1 cellular context compared by ENCODE assay signal in genomic region chr6:80639243-80639642, GRCh38.
TF ChIP-seq lines count a peak whose summit lies in the region.

No MANE protein-coding gene starts in this region.

TF ChIP-seq in A549, 52 proteins besides CTCF, POLR2A, EP300 and RAD21 (continued from another document):
- TF ChIP-seq, protein P1, sequence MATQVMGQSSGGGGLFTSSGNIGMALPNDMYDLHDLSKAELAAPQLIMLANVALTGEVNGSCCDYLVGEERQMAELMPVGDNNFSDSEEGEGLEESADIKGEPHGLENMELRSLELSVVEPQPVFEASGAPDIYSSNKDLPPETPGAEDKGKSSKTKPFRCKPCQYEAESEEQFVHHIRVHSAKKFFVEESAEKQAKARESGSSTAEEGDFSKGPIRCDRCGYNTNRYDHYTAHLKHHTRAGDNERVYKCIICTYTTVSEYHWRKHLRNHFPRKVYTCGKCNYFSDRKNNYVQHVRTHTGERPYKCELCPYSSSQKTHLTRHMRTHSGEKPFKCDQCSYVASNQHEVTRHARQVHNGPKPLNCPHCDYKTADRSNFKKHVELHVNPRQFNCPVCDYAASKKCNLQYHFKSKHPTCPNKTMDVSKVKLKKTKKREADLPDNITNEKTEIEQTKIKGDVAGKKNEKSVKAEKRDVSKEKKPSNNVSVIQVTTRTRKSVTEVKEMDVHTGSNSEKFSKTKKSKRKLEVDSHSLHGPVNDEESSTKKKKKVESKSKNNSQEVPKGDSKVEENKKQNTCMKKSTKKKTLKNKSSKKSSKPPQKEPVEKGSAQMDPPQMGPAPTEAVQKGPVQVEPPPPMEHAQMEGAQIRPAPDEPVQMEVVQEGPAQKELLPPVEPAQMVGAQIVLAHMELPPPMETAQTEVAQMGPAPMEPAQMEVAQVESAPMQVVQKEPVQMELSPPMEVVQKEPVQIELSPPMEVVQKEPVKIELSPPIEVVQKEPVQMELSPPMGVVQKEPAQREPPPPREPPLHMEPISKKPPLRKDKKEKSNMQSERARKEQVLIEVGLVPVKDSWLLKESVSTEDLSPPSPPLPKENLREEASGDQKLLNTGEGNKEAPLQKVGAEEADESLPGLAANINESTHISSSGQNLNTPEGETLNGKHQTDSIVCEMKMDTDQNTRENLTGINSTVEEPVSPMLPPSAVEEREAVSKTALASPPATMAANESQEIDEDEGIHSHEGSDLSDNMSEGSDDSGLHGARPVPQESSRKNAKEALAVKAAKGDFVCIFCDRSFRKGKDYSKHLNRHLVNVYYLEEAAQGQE (IDR thresholded peaks at IDR 0.05), result no peak
